1 cellular context compared by ENCODE assay signal in the genomic region with DNA sequence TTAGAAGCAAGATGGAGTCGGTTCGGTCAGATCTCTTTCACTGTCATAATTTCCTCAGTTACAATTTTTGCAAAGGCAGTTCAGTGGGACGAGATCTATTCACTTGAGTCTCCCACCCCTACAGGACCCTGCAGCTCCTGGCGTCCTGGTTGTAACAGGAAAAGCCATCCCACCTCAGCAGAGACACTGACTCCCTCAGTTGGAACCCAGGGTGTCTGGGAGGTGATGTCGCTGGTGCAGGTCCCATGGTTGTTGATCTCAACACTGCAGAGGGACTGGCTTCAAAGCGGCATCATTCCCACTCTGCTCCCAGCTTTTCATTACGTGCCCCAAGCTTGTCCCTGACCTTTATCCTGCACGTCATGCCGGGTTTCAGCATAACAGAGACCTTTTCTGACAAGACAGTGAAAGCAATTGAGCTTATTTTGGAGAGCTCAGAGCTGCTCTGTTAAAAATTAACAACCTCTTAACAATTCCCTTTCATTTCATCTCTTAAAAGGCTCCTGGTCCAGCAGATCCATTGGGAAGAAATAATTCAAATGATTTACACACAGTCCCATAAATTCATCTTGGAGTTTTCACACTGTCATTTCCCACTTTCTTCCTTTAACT.
TF ChIP-seq lines count a peak whose summit lies in the region.

No MANE protein-coding gene starts in this region.

TF ChIP-seq in H1, 55 proteins besides CTCF, POLR2A, EP300 and RAD21:
- TF ChIP-seq, protein P1, sequence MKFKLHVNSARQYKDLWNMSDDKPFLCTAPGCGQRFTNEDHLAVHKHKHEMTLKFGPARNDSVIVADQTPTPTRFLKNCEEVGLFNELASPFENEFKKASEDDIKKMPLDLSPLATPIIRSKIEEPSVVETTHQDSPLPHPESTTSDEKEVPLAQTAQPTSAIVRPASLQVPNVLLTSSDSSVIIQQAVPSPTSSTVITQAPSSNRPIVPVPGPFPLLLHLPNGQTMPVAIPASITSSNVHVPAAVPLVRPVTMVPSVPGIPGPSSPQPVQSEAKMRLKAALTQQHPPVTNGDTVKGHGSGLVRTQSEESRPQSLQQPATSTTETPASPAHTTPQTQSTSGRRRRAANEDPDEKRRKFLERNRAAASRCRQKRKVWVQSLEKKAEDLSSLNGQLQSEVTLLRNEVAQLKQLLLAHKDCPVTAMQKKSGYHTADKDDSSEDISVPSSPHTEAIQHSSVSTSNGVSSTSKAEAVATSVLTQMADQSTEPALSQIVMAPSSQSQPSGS (IDR thresholded peaks at IDR 0.05; ENCODE audit: low read length): no peak
- TF ChIP-seq, protein P2, sequence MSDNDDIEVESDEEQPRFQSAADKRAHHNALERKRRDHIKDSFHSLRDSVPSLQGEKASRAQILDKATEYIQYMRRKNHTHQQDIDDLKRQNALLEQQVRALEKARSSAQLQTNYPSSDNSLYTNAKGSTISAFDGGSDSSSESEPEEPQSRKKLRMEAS (IDR thresholded peaks at IDR 0.05): no peak
- TF ChIP-seq ASH2L (IDR thresholded peaks at IDR 0.05; ENCODE audit: low read length) (no peak), HDAC6 (IDR thresholded peaks at IDR 0.05; ENCODE audit: low read depth, low read length) (no peak), JUND (IDR thresholded peaks at IDR 0.05; ENCODE audit: low read length) (no peak)
